10 cellular contexts compared by ENCODE assay signal in the genomic region with DNA sequence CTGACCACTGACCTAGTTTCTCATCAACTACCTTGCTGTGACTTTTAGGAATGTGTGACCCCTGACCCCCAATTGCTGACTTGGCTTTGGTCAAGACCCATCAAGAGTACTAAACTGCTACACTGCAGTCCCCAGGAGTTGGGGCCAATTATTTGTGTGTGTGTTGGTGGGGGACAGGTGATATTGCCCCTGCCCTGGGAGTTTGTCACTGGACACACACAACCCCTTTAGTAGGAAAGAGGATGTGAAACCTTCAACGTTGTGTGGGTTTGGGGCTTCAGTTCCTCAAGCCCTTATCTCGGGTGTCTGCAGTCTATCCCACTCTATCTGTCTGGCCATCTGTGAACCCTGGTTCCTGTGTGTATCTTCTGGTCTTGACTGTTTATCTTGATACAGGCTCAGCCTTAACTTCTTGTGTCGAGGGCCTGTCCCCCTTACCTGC. TPM values are rescaled to one million over a fixed set of nuclear protein-coding genes. Genes with fewer than 3 reads are reported as not detected.
A peak's percentile ranks its signal among the peaks of the same experiment; 100 is the strongest.
DNase-seq lines count a peak whose midpoint lies in the region; ATAC-seq, FAIRE-seq and TF ChIP-seq lines count a peak whose summit lies in the region.
"Had no signal": no experiment of that assay in that cellular context is flagged by ENCODE, and none has a peak within 500 bp of the region (broad histone marks: within the 10 kb centered on the region; RNA-seq: fewer than 3 reads in every experiment).

No MANE protein-coding gene starts in this region.

- no peaks in the 10 kb centered on the region for H3K9me2 ChIP-seq in GM23338 (ENCODE audit: insufficient read depth)

- ATAC-seq in GM19025 (IDR thresholded peaks at IDR 0.05; ENCODE audit: low read depth, unreplicated experiment) (peak; percentile 66), HG03060 (IDR thresholded peaks at IDR 0.05; ENCODE audit: low read depth, unreplicated experiment) (peak; percentile 80), T-helper 17 cell (peak; percentile 19), GM23338 (no peak)

- no peak for TF ChIP-seq CTCF in GM23338 (conservative IDR thresholded peaks at IDR 0.05; ENCODE audit: low read depth in 2 of 2)

- peaks cover 71% of the 10 kb centered on the region for H3K36me3 ChIP-seq in BLaER1
- no peaks in the 10 kb centered on the region for H3K36me3 ChIP-seq in GM23338 (ENCODE audit: insufficient read depth)
- H3K36me3 ChIP-seq: right lobe of liver had no signal

- peak overlapping the region; percentile 97 for H3K4me2 ChIP-seq in BLaER1
- H3K4me2 ChIP-seq in GM23338 = no peak overlapping the region

- no peak overlapping the region for H2AFZ ChIP-seq in GM23338

- peaks cover 85% of the 10 kb centered on the region for H4K20me1 ChIP-seq in BLaER1
- no peaks in the 10 kb centered on the region for H4K20me1 ChIP-seq in GM23338 (replicated peaks; ENCODE audit: insufficient read depth)

- H3K4me1 ChIP-seq in BLaER1 (peaks cover 72% of the 10 kb centered on the region), GM23338 (ENCODE audit: insufficient read depth) (no peaks in the 10 kb centered on the region)
- H3K4me1 ChIP-seq: right lobe of liver had no signal

- H3K27me3 Mint-ChIP-seq in T-helper 17 cell (no peaks in the 10 kb centered on the region), GM23338 (ENCODE audit: insufficient read depth, low read depth, poor library complexity) (peaks cover 4% of the 10 kb centered on the region)

- DNase-seq in T-helper 17 cell (no peak), glomerular visceral epithelial cell (ENCODE audit: extremely low spot score) (no peak), urothelium cell line (ENCODE audit: low spot score) (no peak), kidney tubule cell (ENCODE audit: low spot score) (no peak), GM23338 (ENCODE audit: low spot score) (no peak)
- DNase-seq: DMS79, right lobe of liver had no signal

- H3F3A ChIP-seq in GM23338 (replicated peaks; ENCODE audit: low read depth) = no peaks in the 10 kb centered on the region

- H3K27me3 ChIP-seq in BLaER1 (peaks cover 49% of the 10 kb centered on the region), GM23338 (ENCODE audit: insufficient read depth) (no peaks in the 10 kb centered on the region)
- H3K27me3 ChIP-seq: right lobe of liver had no signal

- peak overlapping the region; percentile 93 for H3K27ac Mint-ChIP-seq in T-helper 17 cell
- no peak overlapping the region for H3K27ac Mint-ChIP-seq in GM23338

- H3K4me1 Mint-ChIP-seq in T-helper 17 cell (peaks cover 31% of the 10 kb centered on the region), GM23338 (no peaks in the 10 kb centered on the region; the same call in 2 of the 3 replicates)

- H3K79me2 ChIP-seq in GM23338 (replicated peaks; ENCODE audit: insufficient read depth) = no peaks in the 10 kb centered on the region

- no peaks in the 10 kb centered on the region; the same call in 2 of the 3 replicates for H3K9me3 Mint-ChIP-seq in GM23338

- H3K9me3 ChIP-seq in BLaER1 = no peaks in the 10 kb centered on the region
- H3K9me3 ChIP-seq in T-helper 17 cell (ENCODE audit: control insufficient read depth, low read length, poor library complexity, severe bottlenecking) = no peaks in the 10 kb centered on the region
- H3K9me3 ChIP-seq: right lobe of liver had no signal

- H3K9ac ChIP-seq in BLaER1 = peak overlapping the region; percentile 48; the same call in 1 of the 2 replicates

- H3K36me3 Mint-ChIP-seq in T-helper 17 cell (ENCODE audit: low read depth) = peaks cover 5% of the 10 kb centered on the region
- no peaks in the 10 kb centered on the region for H3K36me3 Mint-ChIP-seq in GM23338 (ENCODE audit: low read depth)

- H3K27ac ChIP-seq in BLaER1 (peak overlapping the region; percentile 79), GM23338 (ENCODE audit: low read depth) (no peak overlapping the region)
- H3K27ac ChIP-seq: right lobe of liver had no signal

- H3K4me3 ChIP-seq in BLaER1 (peak overlapping the region; percentile 43; the same call in 1 of the 2 replicates), GM23338 (no peak overlapping the region)
- H3K4me3 ChIP-seq: right lobe of liver had no signal

- no peak for FAIRE-seq in urothelium cell line (lab: Jason Lieb, UNC)

- H3K4me3 Mint-ChIP-seq in T-helper 17 cell (peak overlapping the region; percentile 81), GM23338 (no peak overlapping the region)

TF ChIP-seq in GM23338, 12 proteins besides CTCF, POLR2A, EP300 and RAD21 (continues in another document):
- no peak for TF ChIP-seq ZNF331 (CRISPR knock-in tag; IDR thresholded peaks at IDR 0.05; ENCODE audit: low read depth)
- no peak for TF ChIP-seq JUNB (IDR thresholded peaks at IDR 0.05; ENCODE audit: unreplicated experiment)
- TF ChIP-seq POLR2AphosphoS5 (IDR thresholded peaks at IDR 0.05; ENCODE audit: low read depth) = no peak
- TF ChIP-seq ZNF114 (CRISPR knock-in tag; IDR thresholded peaks at IDR 0.05) = no peak
- TF ChIP-seq STAT1 (IDR thresholded peaks at IDR 0.05; ENCODE audit: unreplicated experiment) = no peak
- TF ChIP-seq, protein P1, sequence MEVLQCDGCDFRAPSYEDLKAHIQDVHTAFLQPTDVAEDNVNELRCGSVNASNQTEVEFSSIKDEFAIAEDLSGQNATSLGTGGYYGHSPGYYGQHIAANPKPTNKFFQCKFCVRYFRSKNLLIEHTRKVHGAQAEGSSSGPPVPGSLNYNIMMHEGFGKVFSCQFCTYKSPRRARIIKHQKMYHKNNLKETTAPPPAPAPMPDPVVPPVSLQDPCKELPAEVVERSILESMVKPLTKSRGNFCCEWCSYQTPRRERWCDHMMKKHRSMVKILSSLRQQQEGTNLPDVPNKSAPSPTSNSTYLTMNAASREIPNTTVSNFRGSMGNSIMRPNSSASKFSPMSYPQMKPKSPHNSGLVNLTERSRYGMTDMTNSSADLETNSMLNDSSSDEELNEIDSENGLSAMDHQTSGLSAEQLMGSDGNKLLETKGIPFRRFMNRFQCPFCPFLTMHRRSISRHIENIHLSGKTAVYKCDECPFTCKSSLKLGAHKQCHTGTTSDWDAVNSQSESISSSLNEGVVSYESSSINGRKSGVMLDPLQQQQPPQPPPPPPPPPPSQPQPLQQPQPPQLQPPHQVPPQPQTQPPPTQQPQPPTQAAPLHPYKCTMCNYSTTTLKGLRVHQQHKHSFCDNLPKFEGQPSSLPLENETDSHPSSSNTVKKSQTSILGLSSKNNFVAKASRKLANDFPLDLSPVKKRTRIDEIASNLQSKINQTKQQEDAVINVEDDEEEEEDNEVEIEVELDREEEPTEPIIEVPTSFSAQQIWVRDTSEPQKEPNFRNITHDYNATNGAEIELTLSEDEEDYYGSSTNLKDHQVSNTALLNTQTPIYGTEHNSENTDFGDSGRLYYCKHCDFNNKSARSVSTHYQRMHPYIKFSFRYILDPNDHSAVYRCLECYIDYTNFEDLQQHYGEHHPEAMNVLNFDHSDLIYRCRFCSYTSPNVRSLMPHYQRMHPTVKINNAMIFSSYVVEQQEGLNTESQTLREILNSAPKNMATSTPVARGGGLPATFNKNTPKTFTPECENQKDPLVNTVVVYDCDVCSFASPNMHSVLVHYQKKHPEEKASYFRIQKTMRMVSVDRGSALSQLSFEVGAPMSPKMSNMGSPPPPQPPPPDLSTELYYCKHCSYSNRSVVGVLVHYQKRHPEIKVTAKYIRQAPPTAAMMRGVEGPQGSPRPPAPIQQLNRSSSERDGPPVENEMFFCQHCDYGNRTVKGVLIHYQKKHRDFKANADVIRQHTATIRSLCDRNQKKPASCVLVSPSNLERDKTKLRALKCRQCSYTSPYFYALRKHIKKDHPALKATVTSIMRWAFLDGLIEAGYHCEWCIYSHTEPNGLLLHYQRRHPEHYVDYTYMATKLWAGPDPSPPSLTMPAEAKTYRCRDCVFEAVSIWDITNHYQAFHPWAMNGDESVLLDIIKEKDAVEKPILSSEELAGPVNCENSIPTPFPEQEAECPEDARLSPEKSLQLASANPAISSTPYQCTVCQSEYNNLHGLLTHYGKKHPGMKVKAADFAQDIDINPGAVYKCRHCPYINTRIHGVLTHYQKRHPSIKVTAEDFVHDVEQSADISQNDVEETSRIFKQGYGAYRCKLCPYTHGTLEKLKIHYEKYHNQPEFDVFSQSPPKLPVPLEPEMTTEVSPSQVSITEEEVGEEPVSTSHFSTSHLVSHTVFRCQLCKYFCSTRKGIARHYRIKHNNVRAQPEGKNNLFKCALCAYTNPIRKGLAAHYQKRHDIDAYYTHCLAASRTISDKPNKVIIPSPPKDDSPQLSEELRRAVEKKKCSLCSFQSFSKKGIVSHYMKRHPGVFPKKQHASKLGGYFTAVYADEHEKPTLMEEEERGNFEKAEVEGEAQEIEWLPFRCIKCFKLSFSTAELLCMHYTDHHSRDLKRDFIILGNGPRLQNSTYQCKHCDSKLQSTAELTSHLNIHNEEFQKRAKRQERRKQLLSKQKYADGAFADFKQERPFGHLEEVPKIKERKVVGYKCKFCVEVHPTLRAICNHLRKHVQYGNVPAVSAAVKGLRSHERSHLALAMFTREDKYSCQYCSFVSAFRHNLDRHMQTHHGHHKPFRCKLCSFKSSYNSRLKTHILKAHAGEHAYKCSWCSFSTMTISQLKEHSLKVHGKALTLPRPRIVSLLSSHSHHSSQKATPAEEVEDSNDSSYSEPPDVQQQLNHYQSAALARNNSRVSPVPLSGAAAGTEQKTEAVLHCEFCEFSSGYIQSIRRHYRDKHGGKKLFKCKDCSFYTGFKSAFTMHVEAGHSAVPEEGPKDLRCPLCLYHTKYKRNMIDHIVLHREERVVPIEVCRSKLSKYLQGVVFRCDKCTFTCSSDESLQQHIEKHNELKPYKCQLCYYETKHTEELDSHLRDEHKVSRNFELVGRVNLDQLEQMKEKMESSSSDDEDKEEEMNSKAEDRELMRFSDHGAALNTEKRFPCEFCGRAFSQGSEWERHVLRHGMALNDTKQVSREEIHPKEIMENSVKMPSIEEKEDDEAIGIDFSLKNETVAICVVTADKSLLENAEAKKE (CRISPR knock-in tag; IDR thresholded peaks at IDR 0.05) = no peak
- TF ChIP-seq NANOG (IDR thresholded peaks at IDR 0.05; ENCODE audit: borderline replicate concordance) = no peak

RNA-seq across cellular contexts. Expression of a gene that starts 6.5 kb away (rescaled TPM):
- total RNA-seq in T-helper 17 cell = 100 to 1,000 TPM; 114 to 116 TPM
- total RNA-seq in GM23338 (2014; rRNA removed; shearing (Covaris generic)) = not detected in 2 replicates
- 0.18 and 0.26 TPM in 2 replicates for polyA plus RNA-seq in GM23338 (2016; fragmentation: Nextera tagmentation; extraction: Ambion mirVana)

RNA-seq across cellular contexts. Expression of a gene that starts 47.5 kb away (rescaled TPM):
- total RNA-seq in T-helper 17 cell = under 1 TPM; 0.25 to 0.83 TPM
- total RNA-seq in GM23338 (2014; rRNA removed; shearing (Covaris generic)) = not detected in 2 replicates
- not detected in 2 replicates for polyA plus RNA-seq in GM23338 (2016; fragmentation: Nextera tagmentation; extraction: Ambion mirVana)

RNA-seq across cellular contexts. Expression of a gene that starts 57.5 kb away (rescaled TPM):
- 1 to 10 TPM; 5.0 to 5.5 TPM for total RNA-seq in T-helper 17 cell
- total RNA-seq in GM23338 (2014; rRNA removed; shearing (Covaris generic)) = 17.6 and 19.1 TPM in 2 replicates
- 14.2 and 15.0 TPM in 2 replicates for polyA plus RNA-seq in GM23338 (2016; fragmentation: Nextera tagmentation; extraction: Ambion mirVana)

Comparison
In these comparisons a context has a peak if more than half of its experiments do, and no peak if none do; other contexts are left out.
1. RNA of a gene that starts 6.5 kb away (total RNA-seq): 114 to 116 TPM in T-helper 17 cell; not detected in GM23338; every median in the first group is over 100 times any median in the second.